In genomic region chr16:54282202-54282922, GRCh38 we compare ENCODE assay signal across 8 cellular contexts. TPM values are rescaled to one million over a fixed set of nuclear protein-coding genes. Genes with fewer than 3 reads are reported as not detected.
A peak's percentile ranks its signal among the peaks of the same experiment; 100 is the strongest.
DNase-seq lines count a peak whose midpoint lies in the region; ATAC-seq, FAIRE-seq and TF ChIP-seq lines count a peak whose summit lies in the region.

No MANE protein-coding gene starts in this region.

- H3K27me3 Mint-ChIP-seq in endodermal cell (ENCODE audit: insufficient read depth), result peaks cover 74% of the 10 kb centered on the region
- peaks cover 51 to 67% (median 61%) of the 10 kb centered on the region in 5 donors for H3K27me3 Mint-ChIP-seq in naive thymus-derived CD4-positive, alpha-beta T cell

- peaks cover 20% of the 10 kb centered on the region for H4K20me1 ChIP-seq in Loucy (ENCODE audit: insufficient read depth, low read length, poor library complexity, severe bottlenecking)

- peak overlapping the region; percentile 73 for H3K4me2 ChIP-seq in Loucy (ENCODE audit: low read depth, low read length, poor library complexity, severe bottlenecking)

- H3K79me2 ChIP-seq in Loucy (ENCODE audit: insufficient read depth, low read length), result peaks cover 61% of the 10 kb centered on the region

- DNase-seq in DMS53 (lab: John Stamatoyannopoulos, UW) (peak; percentile 73), endodermal cell (peak; percentile 90), RCC 7860 (ENCODE audit: low spot score) (no peak), DMS79 (lab: John Stamatoyannopoulos, UW) (no peak), RKO (ENCODE audit: low spot score) (no peak), T-helper 9 cell (no peak)
- no peak for DNase-seq in naive thymus-derived CD4-positive, alpha-beta T cell

- H3K9me3 Mint-ChIP-seq in endodermal cell, result no peaks in the 10 kb centered on the region
- H3K9me3 Mint-ChIP-seq in naive thymus-derived CD4-positive, alpha-beta T cell, result peaks cover 0 to 2% (median 0%) of the 10 kb centered on the region in 11 donors

- TF ChIP-seq CTCF in Loucy (conservative IDR thresholded peaks at IDR 0.05; ENCODE audit: low read length) (peak; percentile 54), endodermal cell (conservative IDR thresholded peaks at IDR 0.05) (peak; percentile 92)

- H3K4me1 Mint-ChIP-seq in endodermal cell, result peaks cover 28% of the 10 kb centered on the region
- H3K4me1 Mint-ChIP-seq in naive thymus-derived CD4-positive, alpha-beta T cell, result peaks cover 19 to 42% (median 30%) of the 10 kb centered on the region in 7 donors

- H3K36me3 Mint-ChIP-seq in endodermal cell (ENCODE audit: low read depth), result peaks cover 16% of the 10 kb centered on the region
- peaks cover 0 to 10% (median 0%) of the 10 kb centered on the region in 5 donors for H3K36me3 Mint-ChIP-seq in naive thymus-derived CD4-positive, alpha-beta T cell

- H3F3A ChIP-seq in Loucy (ENCODE audit: low read depth), result no peaks in the 10 kb centered on the region

- peak overlapping the region; percentile 79 for H3K4me3 Mint-ChIP-seq in endodermal cell
- H3K4me3 Mint-ChIP-seq in naive thymus-derived CD4-positive, alpha-beta T cell, result peak overlapping the region in 4 of 10 donors; percentile 30 to 65 (median 60)

- POLR2A ChIA-PET in naive thymus-derived CD4-positive, alpha-beta T cell (lab: Charles Lee), result no interaction called here

- peak; percentile 38 for ATAC-seq in naive thymus-derived CD4-positive, alpha-beta T cell

- FAIRE-seq in RCC 7860 (lab: Jason Lieb, UNC), result no peak

- WGBS in endodermal cell (ENCODE audit: insufficient coverage in 1 of 2, insufficient read length in 1 of 2), 2 experiments, result 4 to 5% methylated on average over 11 to 37 of the region's 42 CpGs

- H3K4me3 ChIP-seq in Loucy (ENCODE audit: low read length, poor library complexity, severe bottlenecking), result peak overlapping the region; percentile 85
- H3K4me3 ChIP-seq in endodermal cell (ENCODE audit: low read length), result peak overlapping the region; percentile 76
- no peak overlapping the region for H3K4me3 ChIP-seq in naive thymus-derived CD4-positive, alpha-beta T cell (ENCODE audit: low read length)

- H3K27ac ChIP-seq in endodermal cell (ENCODE audit: low read depth, low read length), result no peak overlapping the region
- H3K27ac ChIP-seq in naive thymus-derived CD4-positive, alpha-beta T cell (ENCODE audit: low read depth, low read length), result no peak overlapping the region

- no peak overlapping the region for H3K27ac Mint-ChIP-seq in endodermal cell
- H3K27ac Mint-ChIP-seq in naive thymus-derived CD4-positive, alpha-beta T cell, result peak overlapping the region in 1 of 9 donors; percentile 74

- peaks cover 7% of the 10 kb centered on the region; the same call in 1 of the 2 replicates for H3K36me3 ChIP-seq in Loucy (ENCODE audit: insufficient read depth, low read length)
- H3K36me3 ChIP-seq in endodermal cell (ENCODE audit: control insufficient read depth, insufficient read depth, low read length), result no peaks in the 10 kb centered on the region
- no peaks in the 10 kb centered on the region for H3K36me3 ChIP-seq in naive thymus-derived CD4-positive, alpha-beta T cell (ENCODE audit: control insufficient read depth in 2 of 3, insufficient read depth in 3 of 3, low read length in 3 of 3)

- CTCF ChIA-PET in naive thymus-derived CD4-positive, alpha-beta T cell (lab: Charles Lee), result no interaction called here

- intact Hi-C loops in naive thymus-derived CD4-positive, alpha-beta T cell (cut with micrococcal nuclease), result loop anchor here (1.0 to 10.0 kb wide), 4 partner anchors 509 to 1912 kb away; partner anchors contain the start of gene GNAO1 (in 1 of the 2)

- H3K27me3 ChIP-seq in Loucy (ENCODE audit: insufficient read depth, low read length, poor library complexity, severe bottlenecking), result peaks cover 33% of the 10 kb centered on the region
- H3K27me3 ChIP-seq in endodermal cell (ENCODE audit: control insufficient read depth, insufficient read depth, low read length, poor library complexity, severe bottlenecking), result peaks cover 64% of the 10 kb centered on the region
- H3K27me3 ChIP-seq in naive thymus-derived CD4-positive, alpha-beta T cell (ENCODE audit: control insufficient read depth in 2 of 2, insufficient read depth in 2 of 2, low read length in 2 of 2), result no peaks in the 10 kb centered on the region

- peak overlapping the region; percentile 81 for H3K9ac ChIP-seq in Loucy (ENCODE audit: low read depth, low read length, poor library complexity, severe bottlenecking)
- no peak overlapping the region for H3K9ac ChIP-seq in endodermal cell (ENCODE audit: extremely low read depth, low read length, poor library complexity, severe bottlenecking)

- H2AFZ ChIP-seq in Loucy (ENCODE audit: low read length), result no peak overlapping the region

- no peaks in the 10 kb centered on the region for H3K9me2 ChIP-seq in Loucy (replicated peaks; ENCODE audit: low read depth, low read length)

- H3K9me3 ChIP-seq in Loucy (ENCODE audit: insufficient read depth, low read depth, low read length) (no peaks in the 10 kb centered on the region), endodermal cell (ENCODE audit: control insufficient read depth, low read length) (no peaks in the 10 kb centered on the region)
- no peaks in the 10 kb centered on the region for H3K9me3 ChIP-seq in naive thymus-derived CD4-positive, alpha-beta T cell (ENCODE audit: control insufficient read depth in 2 of 3, low read length in 3 of 3)

- H3K4me1 ChIP-seq in Loucy (ENCODE audit: insufficient read depth, low read length, poor library complexity, severe bottlenecking) (peaks cover 53% of the 10 kb centered on the region), endodermal cell (ENCODE audit: control insufficient read depth, insufficient read depth, low read length) (no peaks in the 10 kb centered on the region)
- H3K4me1 ChIP-seq in naive thymus-derived CD4-positive, alpha-beta T cell (ENCODE audit: control insufficient read depth in 2 of 2, insufficient read depth in 2 of 2, low read length in 2 of 2), result no peaks in the 10 kb centered on the region

RNA-seq across cellular contexts. Expression of gene IRX3, which starts 4.2 kb away (rescaled TPM):
- total RNA-seq in endodermal cell, result 10 to 100 TPM; 15.6 to 16.4 TPM
- 34.5 TPM for polyA plus RNA-seq in endodermal cell (2013, experiment 1 of 2)
- polyA plus RNA-seq in endodermal cell (2013, experiment 2 of 2), result 23.6 TPM
- total RNA-seq in naive thymus-derived CD4-positive, alpha-beta T cell, result 1 to 10 TPM in 1 of 5 experiments, not detected in 4; 3.2 TPM
- not detected for polyA plus RNA-seq in naive thymus-derived CD4-positive, alpha-beta T cell

Comparison
In these comparisons a context has a peak if more than half of its experiments do, and no peak if none do; other contexts are left out.
1. DNase-seq: peak in DMS53 (single experiment) and endodermal cell (single experiment); none in naive thymus-derived CD4-positive, alpha-beta T cell (0 of 9), RCC 7860 (single experiment), DMS79 (single experiment), RKO (single experiment) and T-helper 9 cell (single experiment).